Comparison of ENCODE assay signal across 12 cellular contexts in genomic region chr18:63197246-63197791, GRCh38.
DNase-seq lines count a peak whose midpoint lies in the region; ATAC-seq, FAIRE-seq and TF ChIP-seq lines count a peak whose summit lies in the region.
"Had no signal": no experiment of that assay in that cellular context is flagged by ENCODE, and none has a peak within 500 bp of the region (broad histone marks: within the 10 kb centered on the region; RNA-seq: fewer than 3 reads in every experiment).

No MANE protein-coding gene starts in this region.

- peaks cover 12% of the 10 kb centered on the region for H3K4me1 Mint-ChIP-seq in central memory CD8-positive, alpha-beta T cell
- no peaks in the 10 kb centered on the region for H3K4me1 Mint-ChIP-seq in endothelial cell (ENCODE audit: unreplicated experiment)

- H3K4me3 Mint-ChIP-seq in central memory CD8-positive, alpha-beta T cell, result no peak overlapping the region
- H3K4me3 Mint-ChIP-seq in endothelial cell (ENCODE audit: unreplicated experiment), result no peak overlapping the region

- H3K27me3 ChIP-seq in HepG2 (ENCODE audit: control insufficient read depth in 1 of 2, insufficient read depth in 2 of 2, low read length in 2 of 2) (no peaks in the 10 kb centered on the region; a peak in 1 of 5 replicates), right lobe of liver (no peaks in the 10 kb centered on the region)

- H3K79me2 ChIP-seq in HepG2 (ENCODE audit: insufficient read depth, low read length), result no peaks in the 10 kb centered on the region

- no peak overlapping the region for H3K9ac ChIP-seq in HepG2 (ENCODE audit: insufficient read depth, low read depth, low read length)

- H3K36me3 Mint-ChIP-seq in central memory CD8-positive, alpha-beta T cell (ENCODE audit: insufficient read depth), result no peaks in the 10 kb centered on the region
- no peaks in the 10 kb centered on the region for H3K36me3 Mint-ChIP-seq in endothelial cell (ENCODE audit: low read depth, unreplicated experiment)

- TF ChIP-seq CTCF in HepG2 (CRISPR knock-in tag; IDR thresholded peaks at IDR 0.05) (no peak), right lobe of liver (IDR thresholded peaks at IDR 0.05) (no peak), endothelial cell (IDR thresholded peaks at IDR 0.05; ENCODE audit: unreplicated experiment) (no peak)

- H3K27ac ChIP-seq in HepG2 (ENCODE audit: extremely low read length, insufficient read depth, low read length) (no peak overlapping the region), right lobe of liver (no peak overlapping the region)

- WGBS in HepG2 (ENCODE audit: low lambda C conversion rate), result 11% methylated on average over 5 of the region's 8 CpGs
- 23% methylated on average over 6 of the region's 8 CpGs for WGBS in right lobe of liver (ENCODE audit: insufficient coverage, low coverage, low lambda C conversion rate, missing lambda C conversion rate)

- no peak for TF ChIP-seq POLR2A in HepG2 (IDR thresholded peaks at IDR 0.05; ENCODE audit: insufficient read depth in 1 of 2, low read depth in 2 of 2, low read length in 2 of 2)
- TF ChIP-seq POLR2A in right lobe of liver (IDR thresholded peaks at IDR 0.05), result no peak

- H3K9me3 ChIP-seq in HepG2 (ENCODE audit: low read length), result no peaks in the 10 kb centered on the region
- H3K9me3 ChIP-seq in right lobe of liver, result no peaks in the 10 kb centered on the region

- FAIRE-seq in HepG2 (lab: Jason Lieb, UNC), result no peak

- no peak for TF ChIP-seq RAD21 in HepG2 (CRISPR knock-in tag; IDR thresholded peaks at IDR 0.05)

- ATAC-seq in HepG2 (no peak), right lobe of liver (no peak)
- peak; percentile 22 for ATAC-seq in central memory CD8-positive, alpha-beta T cell (replicated peaks; ENCODE audit: extremely low read depth, poor library complexity, severe bottlenecking)

- H3K27ac Mint-ChIP-seq in central memory CD8-positive, alpha-beta T cell (ENCODE audit: low read depth), result no peak overlapping the region
- no peak overlapping the region for H3K27ac Mint-ChIP-seq in endothelial cell (ENCODE audit: unreplicated experiment)

- H3K4me2 ChIP-seq in HepG2 (ENCODE audit: low read depth, low read length), result no peak overlapping the region

- no peaks in the 10 kb centered on the region for H3K27me3 Mint-ChIP-seq in central memory CD8-positive, alpha-beta T cell
- no peaks in the 10 kb centered on the region for H3K27me3 Mint-ChIP-seq in endothelial cell (ENCODE audit: unreplicated experiment)

- TF ChIP-seq EP300 in HepG2 (IDR thresholded peaks at IDR 0.05; ENCODE audit: low read depth in 2 of 2, low read length in 2 of 2), result no peak
- TF ChIP-seq EP300 in HepG2 (CRISPR knock-in tag; IDR thresholded peaks at IDR 0.05; ENCODE audit: borderline replicate concordance), result no peak

- no peaks in the 10 kb centered on the region for H4K20me1 ChIP-seq in HepG2 (ENCODE audit: insufficient read depth, low read length)

- DNase-seq in HepG2 (ENCODE audit: low spot score) (no peak), right lobe of liver (no peak), NCI-H146 treated with DMSO at 0.1 percent for 48 hours (lab: John Stamatoyannopoulos, UW; ENCODE audit: unreplicated experiment) (peak; percentile 67), cerebellar nuclear complex (lab: John Stamatoyannopoulos, UW) (no peak), endothelial cell (ENCODE audit: low spot score) (no peak), H4 (ENCODE audit: low spot score) (no peak)
- no peak for DNase-seq in central memory CD8-positive, alpha-beta T cell (ENCODE audit: low spot score in 2 of 2)
- DNase-seq in stimulated activated CD4-positive, alpha-beta T cell treated with anti-CD3 and anti-CD28 coated beads, Interleukin-15, amount 100 ng/mL, for 24 hours, result no peak
- DNase-seq: cortex of kidney, HCEC 1CT, islet precursor cell, KG1 had no signal

- in situ Hi-C loops in HepG2 (cut with HindIII; ENCODE audit: extremely low pct_ligation_motif_present, low pct_unique_long_range_greater_than_20kb), result no loop called here

- CTCF ChIA-PET in HepG2 (lab: Yijun Ruan, JAX; ENCODE audit: low intra/inter-chr PET ratio, low total read pairs), result no interaction called here

- intact Hi-C loops in HepG2 (cut with micrococcal nuclease; ENCODE audit: unreplicated experiment) (no loop called here), right lobe of liver (cut with DNase I) (no loop called here)

- H3K4me1 ChIP-seq in HepG2 (ENCODE audit: insufficient read depth, low read length), result no peaks in the 10 kb centered on the region
- no peaks in the 10 kb centered on the region for H3K4me1 ChIP-seq in right lobe of liver

- no peak overlapping the region for H3K4me3 ChIP-seq in HepG2 (replicated peaks in 1 of 3; ENCODE audit: insufficient read depth in 1 of 3, low read depth in 2 of 3, low read length in 3 of 3)
- no peak overlapping the region for H3K4me3 ChIP-seq in right lobe of liver

- no TSS peak for BruUV-seq in HepG2 (replicated peaks; lab: Mats Ljungman, UMichigan)

- no peaks in the 10 kb centered on the region for H3K9me3 Mint-ChIP-seq in central memory CD8-positive, alpha-beta T cell
- no peaks in the 10 kb centered on the region for H3K9me3 Mint-ChIP-seq in endothelial cell (ENCODE audit: unreplicated experiment)

- H3K36me3 ChIP-seq in HepG2 (replicated peaks in 1 of 2; ENCODE audit: control insufficient read depth in 1 of 2, insufficient read depth in 2 of 2, low read length in 2 of 2) (no peaks in the 10 kb centered on the region), right lobe of liver (no peaks in the 10 kb centered on the region)

- H2AFZ ChIP-seq in HepG2 (ENCODE audit: low read length), result no peak overlapping the region

- POLR2A ChIA-PET in HepG2 (lab: Yijun Ruan, JAX), result no interaction called here

TF ChIP-seq in HepG2, 621 proteins besides CTCF, POLR2A, EP300 and RAD21:
- TF ChIP-seq ATF7 (IDR thresholded peaks at IDR 0.05) (peak; percentile 50; the same call in 1 of the 2 replicates), ATF7 (CRISPR knock-in tag; IDR thresholded peaks at IDR 0.05) (no peak), ZFP36L1 (CRISPR knock-in tag; IDR thresholded peaks at IDR 0.05) (no peak), SNAPC2 (CRISPR knock-in tag; IDR thresholded peaks at IDR 0.05) (no peak), PHF20 (CRISPR knock-in tag; IDR thresholded peaks at IDR 0.05) (no peak), HNRNPK (IDR thresholded peaks at IDR 0.05; ENCODE audit: low read depth, low read length, poor library complexity, severe bottlenecking) (peak; percentile 27), ZBTB39 (CRISPR knock-in tag; IDR thresholded peaks at IDR 0.05) (no peak), ARNT (IDR thresholded peaks at IDR 0.05) (no peak), DPF2 (CRISPR knock-in tag; IDR thresholded peaks at IDR 0.05; ENCODE audit: borderline replicate concordance, low read depth) (no peak), TAF1 (CRISPR knock-in tag; IDR thresholded peaks at IDR 0.05) (no peak), ZNF75D (CRISPR knock-in tag; IDR thresholded peaks at IDR 0.05; ENCODE audit: borderline replicate concordance) (no peak), ZNF224 (CRISPR knock-in tag; IDR thresholded peaks at IDR 0.05) (no peak), ZMYM2 (CRISPR knock-in tag; IDR thresholded peaks at IDR 0.05) (no peak)
TF ChIP-seq in HepG2: peak in this region for 2.
